In the genomic region with DNA sequence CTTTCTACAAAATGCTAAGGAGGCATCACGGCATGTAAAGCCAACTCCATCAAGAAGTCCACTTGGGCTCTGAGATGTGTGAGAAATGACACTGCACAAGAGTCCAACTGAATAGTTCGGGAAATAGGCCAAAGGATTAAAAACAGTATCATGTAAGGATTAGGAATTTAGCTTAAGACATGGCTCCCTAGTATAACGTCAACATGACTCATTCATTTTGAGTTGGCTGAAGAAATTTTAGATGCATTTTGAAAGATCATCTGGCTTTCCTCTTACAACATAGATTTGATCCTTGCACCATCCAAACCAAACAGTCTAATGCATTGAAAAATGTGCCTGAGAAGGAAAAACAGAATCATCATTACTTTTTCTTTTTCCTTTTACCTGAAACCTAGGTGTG, we compare ENCODE assay signal across 14 cellular contexts.
DNase-seq lines count a peak whose midpoint lies in the region; ATAC-seq and TF ChIP-seq lines count a peak whose summit lies in the region.
"Had no signal": no experiment of that assay in that cellular context is flagged by ENCODE, and none has a peak within 500 bp of the region (broad histone marks: within the 10 kb centered on the region; RNA-seq: fewer than 3 reads in every experiment).

No MANE protein-coding gene starts in this region.

- H3F3A ChIP-seq in PC-3 (ENCODE audit: low read length, unreplicated experiment), result no peaks in the 10 kb centered on the region

- intact Hi-C loops in PC-3 (cut with micrococcal nuclease) (no loop called here), cardiac septum (cut with DNase I) (no loop called here)

- H3K4me2 ChIP-seq in PC-3 (ENCODE audit: low read length), result no peak overlapping the region

- no peaks in the 10 kb centered on the region for H3K9me2 ChIP-seq in PC-3 (replicated peaks; ENCODE audit: low read length)

- H3K27me3 ChIP-seq in PC-3 (ENCODE audit: low read length), result no peaks in the 10 kb centered on the region
- H3K27me3 ChIP-seq: colonic mucosa had no signal

- no peak for ATAC-seq in PC-3
- ATAC-seq in stimulated activated effector memory CD8-positive, alpha-beta T cell treated with anti-CD3 and anti-CD28 coated beads, Interleukin-12 subunit alpha, Interleukin-12 subunit beta, amount 100 ng/mL, for 72 hours, result no peak
- no peak for ATAC-seq in HG03045 (IDR thresholded peaks at IDR 0.05; ENCODE audit: unreplicated experiment)

- peaks cover 6% of the 10 kb centered on the region for H3K9me3 Mint-ChIP-seq in stimulated activated effector memory CD8-positive, alpha-beta T cell treated with anti-CD3 and anti-CD28 coated beads, Interleukin-12 subunit alpha, Interleukin-12 subunit beta, amount 100 ng/mL, for 72 hours

- H3K4me1 Mint-ChIP-seq in stimulated activated effector memory CD8-positive, alpha-beta T cell treated with anti-CD3 and anti-CD28 coated beads, Interleukin-12 subunit alpha, Interleukin-12 subunit beta, amount 100 ng/mL, for 72 hours, result no peaks in the 10 kb centered on the region

- H2AFZ ChIP-seq in PC-3 (ENCODE audit: low read length), result no peak overlapping the region

- DNase-seq in EL (peak; percentile 76), PC-3 (peak; percentile 45), fibroblast of gingiva (ENCODE audit: low read depth) (peak; percentile 97), skeletal muscle cell (ENCODE audit: low read depth) (peak; percentile 91), cardiac septum (ENCODE audit: low spot score) (no peak)
- no peak for DNase-seq in stimulated activated CD4-positive, alpha-beta T cell treated with anti-CD3 and anti-CD28 coated beads, Interleukin-4, amount 100 ng/mL, for 24 hours
- DNase-seq in stimulated activated effector memory CD8-positive, alpha-beta T cell treated with anti-CD3 and anti-CD28 coated beads, Interleukin-12 subunit alpha, Interleukin-12 subunit beta, amount 100 ng/mL, for 72 hours (ENCODE audit: low spot score in 2 of 2), result no peak
- DNase-seq: activated effector memory CD4-positive, alpha-beta T cell treated with anti-CD3 and anti-CD28 coated beads, Interleukin-2, amount 50 U/mL, for 16 hours; colonic mucosa; MM.1S; NCI-H526; SW 1271 had no signal

- CTCF ChIA-PET in PC-3 (lab: Charles Lee), result no interaction called here

- no peaks in the 10 kb centered on the region for H3K79me2 ChIP-seq in PC-3 (ENCODE audit: low read length)

- H4K20me1 ChIP-seq in PC-3 (ENCODE audit: low read length), result no peaks in the 10 kb centered on the region

- no peaks in the 10 kb centered on the region for H3K36me3 Mint-ChIP-seq in stimulated activated effector memory CD8-positive, alpha-beta T cell treated with anti-CD3 and anti-CD28 coated beads, Interleukin-12 subunit alpha, Interleukin-12 subunit beta, amount 100 ng/mL, for 72 hours
- H3K36me3 Mint-ChIP-seq: type B pancreatic cell had no signal

- H3K9me3 ChIP-seq in PC-3 (ENCODE audit: low read length), result no peaks in the 10 kb centered on the region
- H3K9me3 ChIP-seq: colonic mucosa had no signal

- no TSS peak for BruUV-seq in PC-3 (replicated peaks; lab: Mats Ljungman, UMichigan)

- TF ChIP-seq CTCF in PC-3 (conservative IDR thresholded peaks at IDR 0.05; ENCODE audit: low read depth, low read length), result no peak

- peaks cover 9% of the 10 kb centered on the region; the same call in 1 of the 2 replicates for H3K4me1 ChIP-seq in PC-3 (ENCODE audit: insufficient read depth, low read length)
- H3K4me1 ChIP-seq: colonic mucosa had no signal

- POLR2A ChIA-PET in PC-3 (lab: Charles Lee; ENCODE audit: unreplicated experiment), result no interaction called here

- H3K4me3 ChIP-seq in PC-3 (ENCODE audit: low read length) (no peak overlapping the region), skeletal muscle cell (ENCODE audit: low read depth, low read length) (no peak overlapping the region)
- H3K4me3 ChIP-seq: colonic mucosa had no signal

- no peak overlapping the region for H3K4me3 Mint-ChIP-seq in stimulated activated effector memory CD8-positive, alpha-beta T cell treated with anti-CD3 and anti-CD28 coated beads, Interleukin-12 subunit alpha, Interleukin-12 subunit beta, amount 100 ng/mL, for 72 hours

- H3K27ac ChIP-seq in PC-3 (ENCODE audit: low read length), result no peak overlapping the region
- H3K27ac ChIP-seq: colonic mucosa had no signal

- H3K27ac Mint-ChIP-seq in stimulated activated effector memory CD8-positive, alpha-beta T cell treated with anti-CD3 and anti-CD28 coated beads, Interleukin-12 subunit alpha, Interleukin-12 subunit beta, amount 100 ng/mL, for 72 hours, result no peak overlapping the region

- no peaks in the 10 kb centered on the region for H3K36me3 ChIP-seq in PC-3 (ENCODE audit: low read depth, low read length)
- H3K36me3 ChIP-seq: colonic mucosa had no signal

- no peak overlapping the region for H3K9ac ChIP-seq in PC-3 (ENCODE audit: low read length)

Comparison
In these comparisons a context has a peak if more than half of its experiments do, and no peak if none do; other contexts are left out.
1. DNase-seq: peak in EL (single experiment), PC-3 (single experiment), fibroblast of gingiva (single experiment) and skeletal muscle cell (single experiment); none in cardiac septum (single experiment), stimulated activated CD4-positive, alpha-beta T cell treated with anti-CD3 and anti-CD28 coated beads, Interleukin-4, amount 100 ng/mL, for 24 hours (single experiment) and stimulated activated effector memory CD8-positive, alpha-beta T cell treated with anti-CD3 and anti-CD28 coated beads, Interleukin-12 subunit alpha, Interleukin-12 subunit beta, amount 100 ng/mL, for 72 hours (0 of 2).